Comparison of ENCODE assay signal across 9 cellular contexts in genomic region chr14:21509432-21510143, GRCh38. TPM values are rescaled to one million over a fixed set of nuclear protein-coding genes. Genes with fewer than 3 reads are reported as not detected.
A peak's percentile ranks its signal among the peaks of the same experiment; 100 is the strongest.
DNase-seq lines count a peak whose midpoint lies in the region; ATAC-seq, FAIRE-seq and TF ChIP-seq lines count a peak whose summit lies in the region.
"Had no signal": no experiment of that assay in that cellular context is flagged by ENCODE, and none has a peak within 500 bp of the region (broad histone marks: within the 10 kb centered on the region; RNA-seq: fewer than 3 reads in every experiment).

No MANE protein-coding gene starts in this region.

- POLR2A ChIA-PET in CD4-positive, alpha-beta memory T cell (lab: Charles Lee; ENCODE audit: partially characterized antibody) = interaction anchor here (2.5 to 4.9 kb wide), 3 partner anchors 11 to 33 kb away, joined by 20 to 55 read pairs (median 49); partner anchors contain the start of genes RAB2B, SALL2 and TOX4
- POLR2A ChIA-PET in naive thymus-derived CD4-positive, alpha-beta T cell (lab: Charles Lee) = interaction anchor here (0.7 to 3.7 kb wide), 8 partner anchors 8 to 95 kb away, joined by 3 to 40 read pairs (median 14); partner anchors contain the start of genes CHD8, RAB2B, SALL2 and TOX4

- ATAC-seq in naive thymus-derived CD4-positive, alpha-beta T cell = no peak
- no peak for ATAC-seq in GM21528 (IDR thresholded peaks at IDR 0.05; ENCODE audit: low FRiP score, unreplicated experiment)

- peak overlapping the region; percentile 23 to 100 (median 99) for H3K27ac Mint-ChIP-seq in CD4-positive, alpha-beta memory T cell
- H3K27ac Mint-ChIP-seq in naive thymus-derived CD4-positive, alpha-beta T cell = peak overlapping the region; percentile 97 to 99 (median 98)

- H3K4me3 ChIP-seq in CD4-positive, alpha-beta memory T cell (ENCODE audit: low read length in 2 of 2) = peak overlapping the region; percentile 93 to 100
- H3K4me3 ChIP-seq in bronchial epithelial cell (ENCODE audit: low read depth, low read length) (peak overlapping the region; percentile 80), transverse colon (peak overlapping the region in 1 of 4 donors; percentile 82)
- H3K4me3 ChIP-seq in naive thymus-derived CD4-positive, alpha-beta T cell (ENCODE audit: low read length) = peak overlapping the region; percentile 94

- peaks cover 0 to 2% (median 0%) of the 10 kb centered on the region in 8 donors for H3K9me3 Mint-ChIP-seq in CD4-positive, alpha-beta memory T cell
- H3K9me3 Mint-ChIP-seq in naive thymus-derived CD4-positive, alpha-beta T cell = peaks cover 0 to 3% (median 0%) of the 10 kb centered on the region in 11 donors

- WGBS in transverse colon (ENCODE audit: low coverage in 1 of 2), 2 donors = 64 to 73% methylated on average over 6 of the region's 6 CpGs

- CTCF ChIA-PET in CD4-positive, alpha-beta memory T cell (lab: Charles Lee; ENCODE audit: partially characterized antibody) = interaction anchor here (8.8 kb wide), 1 partner anchor 11 kb away, joined by 79 read pairs; no protein-coding TSS in a partner anchor
- CTCF ChIA-PET in naive thymus-derived CD4-positive, alpha-beta T cell (lab: Charles Lee) = interaction anchor here (0.6 kb wide), 1 partner anchor 8 kb away, joined by 7 read pairs; no protein-coding TSS in a partner anchor

- no peaks in the 10 kb centered on the region for H3K36me3 ChIP-seq in CD4-positive, alpha-beta memory T cell (ENCODE audit: insufficient read depth, low read length)
- H3K36me3 ChIP-seq in KOPT-K1 (ENCODE audit: insufficient read depth, low read length) (peaks cover 20% of the 10 kb centered on the region), bronchial epithelial cell (ENCODE audit: control insufficient read depth, insufficient read depth, low read length) (peaks cover 1% of the 10 kb centered on the region), transverse colon (no peaks in the 10 kb centered on the region)
- peaks cover 0 to 6% (median 4%) of the 10 kb centered on the region in 3 experiments for H3K36me3 ChIP-seq in naive thymus-derived CD4-positive, alpha-beta T cell (ENCODE audit: control insufficient read depth in 2 of 3, insufficient read depth in 3 of 3, low read length in 3 of 3)

- in situ Hi-C loops in transverse colon (cut with MboI; ENCODE audit: low pct_ligation_motif_present in 1 of 4, low pct_unique_long_range_greater_than_20kb in 1 of 4, low sequenced_read_pairs in 3 of 4) = no loop called here

- intact Hi-C loops in CD4-positive, alpha-beta memory T cell (cut with micrococcal nuclease) = loop anchor here (2.0 kb wide), 1 partner anchor 1257 kb away; the partner anchor contains the start of gene OXA1L
- intact Hi-C loops in naive thymus-derived CD4-positive, alpha-beta T cell (cut with micrococcal nuclease) = loop anchor here in 1 of 2 donors (2.0 kb wide), 2 partner anchors 17 to 407 kb away; partner anchors contain the start of gene SALL2
- intact Hi-C loops in transverse colon (cut with DNase I; ENCODE audit: low total_unique reads) = no loop called here

- DNase-seq in CD4-positive, alpha-beta memory T cell = no peak
- DNase-seq in bronchial epithelial cell (ENCODE audit: low read depth) (no peak), transverse colon (no peak), NCI-H526 treated with DMSO at 0.1 percent for 48 hours (lab: John Stamatoyannopoulos, UW) (no peak), GOT3 (lab: John Stamatoyannopoulos, UW) (no peak)
- no peak for DNase-seq in naive thymus-derived CD4-positive, alpha-beta T cell

- peak overlapping the region; percentile 97 to 100 (median 98) for H3K4me3 Mint-ChIP-seq in CD4-positive, alpha-beta memory T cell
- H3K4me3 Mint-ChIP-seq in naive thymus-derived CD4-positive, alpha-beta T cell = peak overlapping the region; percentile 92 to 100 (median 99)

- no peaks in the 10 kb centered on the region for H3K9me3 ChIP-seq in CD4-positive, alpha-beta memory T cell (ENCODE audit: control insufficient read depth in 1 of 2, low read length in 2 of 2)
- no peaks in the 10 kb centered on the region for H3K9me3 ChIP-seq in KOPT-K1 (ENCODE audit: insufficient read depth, low read length, poor library complexity, severe bottlenecking)
- no peaks in the 10 kb centered on the region for H3K9me3 ChIP-seq in naive thymus-derived CD4-positive, alpha-beta T cell (ENCODE audit: control insufficient read depth in 2 of 3, low read length in 3 of 3)
- H3K9me3 ChIP-seq in transverse colon = no peaks in the 10 kb centered on the region

- no peak for FAIRE-seq in bronchial epithelial cell (lab: Jason Lieb, UNC)
- FAIRE-seq: GM18507 had no signal

- H3K27me3 Mint-ChIP-seq in CD4-positive, alpha-beta memory T cell = no peaks in the 10 kb centered on the region
- H3K27me3 Mint-ChIP-seq in naive thymus-derived CD4-positive, alpha-beta T cell = no peaks in the 10 kb centered on the region

- no peak for TF ChIP-seq CTCF in bronchial epithelial cell (IDR thresholded peaks at IDR 0.05; ENCODE audit: insufficient read depth, low read length, severe bottlenecking)
- TF ChIP-seq CTCF in transverse colon (IDR thresholded peaks at IDR 0.05) = no peak

- no peak for TF ChIP-seq EP300 in transverse colon (IDR thresholded peaks at IDR 0.05; ENCODE audit: low read depth)

- no peak for TF ChIP-seq POLR2A in transverse colon (IDR thresholded peaks at IDR 0.05)

- H3K4me1 Mint-ChIP-seq in CD4-positive, alpha-beta memory T cell = peaks cover 32 to 62% (median 46%) of the 10 kb centered on the region in 4 donors
- peaks cover 23 to 58% (median 53%) of the 10 kb centered on the region in 7 donors for H3K4me1 Mint-ChIP-seq in naive thymus-derived CD4-positive, alpha-beta T cell

- H3K27ac ChIP-seq in CD4-positive, alpha-beta memory T cell (ENCODE audit: low read depth, low read length) = peak overlapping the region; percentile 88
- H3K27ac ChIP-seq in KOPT-K1 (ENCODE audit: low read depth, low read length, poor library complexity, severe bottlenecking) = peak overlapping the region; percentile 88
- H3K27ac ChIP-seq in naive thymus-derived CD4-positive, alpha-beta T cell (ENCODE audit: low read depth, low read length) = peak overlapping the region; percentile 87
- H3K27ac ChIP-seq in transverse colon = no peak overlapping the region

- peaks cover 4 to 27% of the 10 kb centered on the region in 2 donors for H3K36me3 Mint-ChIP-seq in CD4-positive, alpha-beta memory T cell
- H3K36me3 Mint-ChIP-seq in naive thymus-derived CD4-positive, alpha-beta T cell = peaks cover 0 to 21% (median 10%) of the 10 kb centered on the region in 5 donors

- H3K27me3 ChIP-seq in CD4-positive, alpha-beta memory T cell (ENCODE audit: insufficient read depth, low read length) = no peaks in the 10 kb centered on the region
- no peaks in the 10 kb centered on the region for H3K27me3 ChIP-seq in bronchial epithelial cell (ENCODE audit: control insufficient read depth, insufficient read depth, low read length)
- H3K27me3 ChIP-seq in naive thymus-derived CD4-positive, alpha-beta T cell (ENCODE audit: control insufficient read depth in 2 of 2, insufficient read depth in 2 of 2, low read length in 2 of 2) = no peaks in the 10 kb centered on the region
- no peaks in the 10 kb centered on the region for H3K27me3 ChIP-seq in transverse colon

- H3K4me1 ChIP-seq in CD4-positive, alpha-beta memory T cell (ENCODE audit: insufficient read depth, low read length) = peaks cover 48% of the 10 kb centered on the region
- peaks cover 21% of the 10 kb centered on the region in 2 donors for H3K4me1 ChIP-seq in naive thymus-derived CD4-positive, alpha-beta T cell (ENCODE audit: control insufficient read depth in 2 of 2, insufficient read depth in 2 of 2, low read length in 2 of 2)
- peaks cover 4 to 27% (median 17%) of the 10 kb centered on the region in 4 donors for H3K4me1 ChIP-seq in transverse colon

RNA-seq across cellular contexts. Expression of gene METTL3, which starts 1.6 kb away (rescaled TPM):
- total RNA-seq in CD4-positive, alpha-beta memory T cell = 10 to 100 TPM; 93.4 to 98.9 TPM
- 10 to 100 TPM; 20.1 to 27.7 TPM for polyA plus RNA-seq in CD4-positive, alpha-beta memory T cell
- total RNA-seq in bronchial epithelial cell (34.3 and 53.2 TPM in 2 replicates), transverse colon (10 to 100 TPM; 20.2 to 41.9 (median 29.5) TPM)
- total RNA-seq in naive thymus-derived CD4-positive, alpha-beta T cell = 100 to 1,000 TPM in 2 of 5 experiments, 10 to 100 TPM in 3; 43.6 to 108 (median 75.3) TPM
- 10 to 100 TPM; 17.6 to 26.3 TPM for polyA plus RNA-seq in naive thymus-derived CD4-positive, alpha-beta T cell

RNA-seq across cellular contexts. Expression of gene SALL2, which starts 16.6 kb away (rescaled TPM):
- total RNA-seq in CD4-positive, alpha-beta memory T cell = 1 to 10 TPM; 6.5 to 6.6 TPM
- polyA plus RNA-seq in CD4-positive, alpha-beta memory T cell = 1 to 10 TPM in 1 of 2 donors, under 1 TPM in 1; 0.42 to 2.7 TPM
- total RNA-seq in bronchial epithelial cell = under 0.01 and 0.13 TPM in 2 replicates
- 1 to 10 TPM; 2.3 to 8.3 (median 3.9) TPM for total RNA-seq in naive thymus-derived CD4-positive, alpha-beta T cell
- polyA plus RNA-seq in naive thymus-derived CD4-positive, alpha-beta T cell = 1 to 10 TPM; 4.2 to 5.9 TPM
- 10 to 100 TPM in 1 of 4 donors, 1 to 10 TPM in 3; 2.2 to 36.3 (median 4.2) TPM for total RNA-seq in transverse colon

RNA-seq across cellular contexts. Expression of gene TOX4, which starts 32.6 kb away (rescaled TPM):
- 10 to 100 TPM; 83.6 to 86.0 TPM for total RNA-seq in CD4-positive, alpha-beta memory T cell
- polyA plus RNA-seq in CD4-positive, alpha-beta memory T cell = 10 to 100 TPM; 81.8 to 86.2 TPM
- total RNA-seq in bronchial epithelial cell = 16.6 and 23.0 TPM in 2 replicates
- 100 to 1,000 TPM in 1 of 5 experiments, 10 to 100 TPM in 4; 78.5 to 116 (median 86.5) TPM for total RNA-seq in naive thymus-derived CD4-positive, alpha-beta T cell
- polyA plus RNA-seq in naive thymus-derived CD4-positive, alpha-beta T cell = 10 to 100 TPM; 70.5 to 98.3 TPM
- total RNA-seq in transverse colon = 10 to 100 TPM; 30.8 to 76.7 (median 51.5) TPM

RNA-seq across cellular contexts. Expression of gene RAB2B, which starts 32.8 kb away (rescaled TPM):
- 10 to 100 TPM; 29.3 to 30.4 TPM for total RNA-seq in CD4-positive, alpha-beta memory T cell
- polyA plus RNA-seq in CD4-positive, alpha-beta memory T cell = 10 to 100 TPM in 1 of 2 donors, 1 to 10 TPM in 1; 8.3 to 14.9 TPM
- 17.4 and 17.8 TPM in 2 replicates for total RNA-seq in bronchial epithelial cell
- 10 to 100 TPM; 26.6 to 32.8 (median 30.5) TPM for total RNA-seq in naive thymus-derived CD4-positive, alpha-beta T cell
- polyA plus RNA-seq in naive thymus-derived CD4-positive, alpha-beta T cell = 1 to 10 TPM; 5.6 to 9.9 TPM
- total RNA-seq in transverse colon = 10 to 100 TPM in 2 of 4 donors, 1 to 10 TPM in 2; 7.1 to 24.5 (median 13.7) TPM

RNA-seq across cellular contexts. Expression of gene CHD8, which starts 53.7 kb away (rescaled TPM):
- total RNA-seq in CD4-positive, alpha-beta memory T cell = 100 to 1,000 TPM; 131 to 132 TPM
- 10 to 100 TPM in 1 of 2 donors, 1 to 10 TPM in 1; 10.0 to 38.4 TPM for polyA plus RNA-seq in CD4-positive, alpha-beta memory T cell
- 29.7 and 41.1 TPM in 2 replicates for total RNA-seq in bronchial epithelial cell
- total RNA-seq in naive thymus-derived CD4-positive, alpha-beta T cell = 100 to 1,000 TPM; 125 to 143 (median 133) TPM
- 10 to 100 TPM; 39.3 to 50.4 TPM for polyA plus RNA-seq in naive thymus-derived CD4-positive, alpha-beta T cell
- 10 to 100 TPM; 46.2 to 59.7 (median 50.8) TPM for total RNA-seq in transverse colon

Comparison
In these comparisons a context has a peak if more than half of its experiments do, and no peak if none do; other contexts are left out.
1. H3K27ac ChIP-seq: peak in CD4-positive, alpha-beta memory T cell (single experiment), KOPT-K1 (single experiment) and naive thymus-derived CD4-positive, alpha-beta T cell (single experiment); none in transverse colon (0 of 4).